15 cellular contexts compared by ENCODE assay signal in genomic region chr3:13119471-13120220, GRCh38. TPM values are rescaled to one million over a fixed set of nuclear protein-coding genes. Genes with fewer than 3 reads are reported as not detected.
DNase-seq lines count a peak whose midpoint lies in the region; ATAC-seq and TF ChIP-seq lines count a peak whose summit lies in the region.
"Had no signal": no experiment of that assay in that cellular context is flagged by ENCODE, and none has a peak within 500 bp of the region (broad histone marks: within the 10 kb centered on the region; RNA-seq: fewer than 3 reads in every experiment).

No MANE protein-coding gene starts in this region.

- H3K9ac ChIP-seq in BLaER1: no peak overlapping the region

- intact Hi-C loops in lower lobe of right lung (cut with DNase I): no loop called here

- H3K27ac ChIP-seq in BLaER1 (no peak overlapping the region), lower lobe of right lung (no peak overlapping the region)

- H3K4me2 ChIP-seq in BLaER1: peak overlapping the region; percentile 32; the same call in 1 of the 2 replicates

- H3K4me1 ChIP-seq in BLaER1: peaks cover 29% of the 10 kb centered on the region
- no peaks in the 10 kb centered on the region for H3K4me1 ChIP-seq in lower lobe of right lung

- no peak for TF ChIP-seq CTCF in lower lobe of right lung (IDR thresholded peaks at IDR 0.05)

- H4K20me1 ChIP-seq in BLaER1: no peaks in the 10 kb centered on the region

- H3K36me3 ChIP-seq in BLaER1 (no peaks in the 10 kb centered on the region), lower lobe of right lung (no peaks in the 10 kb centered on the region)

- ATAC-seq in lower lobe of right lung (no peak), HG02840 (IDR thresholded peaks at IDR 0.05; ENCODE audit: low FRiP score, unreplicated experiment) (no peak)

- no peaks in the 10 kb centered on the region for H3K9me3 ChIP-seq in BLaER1
- no peaks in the 10 kb centered on the region for H3K9me3 ChIP-seq in lower lobe of right lung

- H3K27me3 ChIP-seq in BLaER1 (no peaks in the 10 kb centered on the region), lower lobe of right lung (ENCODE audit: low read depth) (no peaks in the 10 kb centered on the region)

- DNase-seq in NCI-H2196 (lab: John Stamatoyannopoulos, UW; ENCODE audit: unreplicated experiment) (peak; percentile 4), NCI-H2196 treated with DMSO at 0.1 percent for 48 hours (lab: John Stamatoyannopoulos, UW; ENCODE audit: unreplicated experiment) (no peak), NCI-H69 (lab: John Stamatoyannopoulos, UW) (peak; percentile 68), lower lobe of right lung (peak; percentile 28), cerebellar cortex (ENCODE audit: low spot score) (no peak), midbrain (lab: John Stamatoyannopoulos, UW) (no peak)
- DNase-seq: Calu3; CD4-positive, CD25-positive, alpha-beta regulatory T cell; KBM-7; NCI-H187 treated with DMSO at 0.1 percent for 48 hours; NCI-H2227 treated with DMSO at 0.1 percent for 48 hours; NCI-H526 treated with DMSO at 0.1 percent for 48 hours; SHP77 treated with DMSO at 0.1 percent for 48 hours had no signal

- H3K4me3 ChIP-seq in BLaER1: no peak overlapping the region
- no peak overlapping the region for H3K4me3 ChIP-seq in lower lobe of right lung

RNA-seq across cellular contexts. Expression of gene IQSEC1, which starts 46.4 kb away (rescaled TPM):
- total RNA-seq in lower lobe of right lung: 82.3 TPM

Comparison
In these comparisons a context has a peak if more than half of its experiments do, and no peak if none do; other contexts are left out.
1. DNase-seq: peak in NCI-H2196 (single experiment), NCI-H69 (single experiment) and lower lobe of right lung (single experiment); none in NCI-H2196 treated with DMSO at 0.1 percent for 48 hours (single experiment), cerebellar cortex (single experiment) and midbrain (single experiment).